In genomic region chr18:77056399-77057015, GRCh38 we compare ENCODE assay signal across 8 cellular contexts.
DNase-seq lines count a peak whose midpoint lies in the region; ATAC-seq and TF ChIP-seq lines count a peak whose summit lies in the region.

No MANE protein-coding gene starts in this region.

- H3K4me1 ChIP-seq in liver (ENCODE audit: control insufficient read depth in 4 of 4, insufficient read depth in 4 of 4, low read length in 3 of 4) = peaks cover 11 to 34% (median 27%) of the 10 kb centered on the region in 4 donors

- DNase-seq in SHP77 (lab: John Stamatoyannopoulos, UW) (peak; percentile 55 to 66), SHP77 treated with DMSO at 0.1 percent for 48 hours (lab: John Stamatoyannopoulos, UW) (no peak), NOMO-1 treated with DMSO at 0.1 percent for 48 hours (lab: John Stamatoyannopoulos, UW; ENCODE audit: unreplicated experiment) (no peak), GM19240 (ENCODE audit: insufficient read length, low spot score) (no peak)
- DNase-seq in activated naive CD8-positive, alpha-beta T cell treated with anti-CD3 and anti-CD28 coated beads, Interleukin-2, amount 50 U/mL, for 24 hours = no peak

- H3K27ac Mint-ChIP-seq in activated naive CD8-positive, alpha-beta T cell treated with anti-CD3 and anti-CD28 coated beads, Interleukin-2, amount 50 U/mL, for 24 hours = peak overlapping the region; percentile 89

- peaks cover 79% of the 10 kb centered on the region for H3K4me1 Mint-ChIP-seq in activated naive CD8-positive, alpha-beta T cell treated with anti-CD3 and anti-CD28 coated beads, Interleukin-2, amount 50 U/mL, for 24 hours

- no peak for ATAC-seq in activated naive CD8-positive, alpha-beta T cell treated with anti-CD3 and anti-CD28 coated beads, Interleukin-2, amount 50 U/mL, for 24 hours
- ATAC-seq in HG03095 (IDR thresholded peaks at IDR 0.05; ENCODE audit: unreplicated experiment) = no peak

- TF ChIP-seq RAD21 in liver (IDR thresholded peaks at IDR 0.05) = no peak

- H3K4me3 ChIP-seq in liver (ENCODE audit: low read depth in 1 of 3, low read length in 3 of 3) = no peak overlapping the region

- H3K27me3 ChIP-seq in liver (ENCODE audit: control insufficient read depth in 4 of 4, insufficient read depth in 4 of 4, low read length in 3 of 4) = no peaks in the 10 kb centered on the region

- no peaks in the 10 kb centered on the region for H3K27me3 Mint-ChIP-seq in activated naive CD8-positive, alpha-beta T cell treated with anti-CD3 and anti-CD28 coated beads, Interleukin-2, amount 50 U/mL, for 24 hours

- TF ChIP-seq CTCF in liver (IDR thresholded peaks at IDR 0.05; ENCODE audit: low read depth, low read length, missing input control) = no peak

- H3K36me3 Mint-ChIP-seq in activated naive CD8-positive, alpha-beta T cell treated with anti-CD3 and anti-CD28 coated beads, Interleukin-2, amount 50 U/mL, for 24 hours (ENCODE audit: low read depth) = peaks cover 19% of the 10 kb centered on the region

- H3K9me3 Mint-ChIP-seq in activated naive CD8-positive, alpha-beta T cell treated with anti-CD3 and anti-CD28 coated beads, Interleukin-2, amount 50 U/mL, for 24 hours = no peaks in the 10 kb centered on the region

- H3K9ac ChIP-seq in liver (ENCODE audit: low read depth in 1 of 2, low read length in 2 of 2) = peak overlapping the region in 1 of 2 donors; percentile 44

- H3K4me3 Mint-ChIP-seq in activated naive CD8-positive, alpha-beta T cell treated with anti-CD3 and anti-CD28 coated beads, Interleukin-2, amount 50 U/mL, for 24 hours = peak overlapping the region; percentile 52

- H3K27ac ChIP-seq in liver (ENCODE audit: low read depth in 1 of 2, low read length in 2 of 2) (peak overlapping the region; percentile 84 to 89), temporal lobe (ENCODE audit: low read depth, low read length) (peak overlapping the region; percentile 28)

- H3K36me3 ChIP-seq in liver (ENCODE audit: control insufficient read depth in 4 of 4, insufficient read depth in 3 of 4, low read depth in 1 of 4, low read length in 3 of 4) = peaks cover 0 to 2% (median 0%) of the 10 kb centered on the region in 4 donors

- WGBS in liver = 47% methylated on average over 20 of the region's 20 CpGs

- H3K9me3 ChIP-seq in liver (ENCODE audit: control insufficient read depth in 4 of 4, low read length in 3 of 4) = no peaks in the 10 kb centered on the region

TF ChIP-seq in liver, 16 proteins besides CTCF, POLR2A, EP300 and RAD21:
- TF ChIP-seq FOXA2 (IDR thresholded peaks at IDR 0.05) (no peak), FOXA1 (IDR thresholded peaks at IDR 0.05) (no peak), HNF4A (conservative IDR thresholded peaks at IDR 0.05) (peak; percentile 4 to 70), GABPA (IDR thresholded peaks at IDR 0.05 in 1 of 2, conservative IDR thresholded peaks at IDR 0.05 in 1 of 2) (no peak), YY1 (IDR thresholded peaks at IDR 0.05) (no peak), JUND (IDR thresholded peaks at IDR 0.05) (no peak)

Comparison
In these comparisons a context has a peak if more than half of its experiments do, and no peak if none do; other contexts are left out.
1. DNase-seq: peak in SHP77 (2 of 2); none in SHP77 treated with DMSO at 0.1 percent for 48 hours (single experiment), activated naive CD8-positive, alpha-beta T cell treated with anti-CD3 and anti-CD28 coated beads, Interleukin-2, amount 50 U/mL, for 24 hours (single experiment), NOMO-1 treated with DMSO at 0.1 percent for 48 hours (single experiment) and GM19240 (single experiment).